ENCODE assay signal across 10 cellular contexts in the genomic region with DNA sequence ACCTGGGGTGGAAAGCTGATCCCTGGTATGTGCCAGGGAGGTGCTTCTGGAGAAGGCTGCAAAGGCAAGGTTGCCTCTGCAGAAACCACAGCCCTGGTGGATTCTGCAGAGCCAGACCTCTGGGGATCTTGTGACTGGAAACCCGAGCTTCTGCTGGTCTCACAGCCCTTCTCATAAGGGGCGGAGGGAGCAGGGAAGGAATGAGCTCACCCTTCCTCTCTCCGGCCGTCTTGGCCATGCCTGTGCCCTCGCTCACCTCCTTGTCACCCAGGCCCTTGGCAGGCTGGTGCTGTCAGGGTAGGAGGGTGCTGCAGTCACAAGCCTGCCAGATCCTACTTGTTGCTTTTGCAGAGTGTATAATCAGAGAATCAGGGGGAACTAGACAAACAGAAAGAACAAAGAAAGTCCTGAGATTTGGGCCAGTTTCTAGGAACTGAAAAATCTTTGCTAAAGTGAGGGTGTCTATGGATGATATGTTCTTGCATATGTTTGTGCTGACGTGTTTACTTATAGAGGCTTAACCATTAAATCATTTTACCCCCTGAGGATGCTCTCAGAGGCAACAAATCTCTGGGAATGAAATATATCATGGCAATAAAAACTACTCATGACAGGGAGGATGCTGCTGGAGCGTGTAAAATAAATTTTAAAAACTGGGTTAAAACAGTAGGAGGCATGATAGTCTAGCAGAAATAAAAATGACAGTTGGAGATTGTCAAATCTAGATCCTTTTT.
DNase-seq lines count a peak whose midpoint lies in the region; ATAC-seq, FAIRE-seq and TF ChIP-seq lines count a peak whose summit lies in the region.
"Had no signal": no experiment of that assay in that cellular context is flagged by ENCODE, and none has a peak within 500 bp of the region (broad histone marks: within the 10 kb centered on the region; RNA-seq: fewer than 3 reads in every experiment).

No MANE protein-coding gene starts in this region.

- intact Hi-C loops in uterus (cut with DNase I; ENCODE audit: low total_unique reads): no loop called here

- H3K27ac ChIP-seq in astrocyte (ENCODE audit: low read depth, low read length) (no peak overlapping the region), uterus (peak overlapping the region; percentile 71 to 77), small intestine (ENCODE audit: low read depth in 1 of 2, low read length in 1 of 2) (no peak overlapping the region)
- H3K27ac ChIP-seq: BLaER1 treated with 17β-estradiol and CSF1 and Interleukin-3, amounts not matched to agents 10 nM and 100 nM had no signal

- no peaks in the 10 kb centered on the region for H3K9me3 Mint-ChIP-seq in astrocyte (ENCODE audit: unreplicated experiment)

- H3K4me3 ChIP-seq in astrocyte (ENCODE audit: insufficient read depth, low read depth, low read length) (no peak overlapping the region), kidney epithelial cell (ENCODE audit: low read depth, low read length) (no peak overlapping the region), uterus (no peak overlapping the region), small intestine (ENCODE audit: low read depth in 1 of 2, low read length in 2 of 2) (no peak overlapping the region)
- H3K4me3 ChIP-seq: BLaER1 treated with 17β-estradiol and CSF1 and Interleukin-3, amounts not matched to agents 10 nM and 100 nM had no signal

- no peak for FAIRE-seq in astrocyte (lab: Jason Lieb, UNC)
- no peak for FAIRE-seq in small intestine (lab: Jason Lieb, UNC)

- H3K4me1 ChIP-seq in astrocyte (ENCODE audit: insufficient read depth, low read length) (peaks cover 8% of the 10 kb centered on the region), uterus (no peaks in the 10 kb centered on the region), small intestine (ENCODE audit: control insufficient read depth in 2 of 2, insufficient read depth in 1 of 2, low read depth in 1 of 2, low read length in 1 of 2) (no peaks in the 10 kb centered on the region)
- H3K4me1 ChIP-seq: BLaER1 treated with 17β-estradiol and CSF1 and Interleukin-3, amounts not matched to agents 10 nM and 100 nM had no signal

- H3K9me3 ChIP-seq in astrocyte (ENCODE audit: insufficient read depth, low read depth, low read length): no peaks in the 10 kb centered on the region
- no peaks in the 10 kb centered on the region for H3K9me3 ChIP-seq in uterus
- no peaks in the 10 kb centered on the region for H3K9me3 ChIP-seq in small intestine (ENCODE audit: control insufficient read depth, low read depth)
- H3K9me3 ChIP-seq: BLaER1 treated with 17β-estradiol and CSF1 and Interleukin-3, amounts not matched to agents 10 nM and 100 nM had no signal

- peaks cover 11% of the 10 kb centered on the region for H3K4me1 Mint-ChIP-seq in astrocyte (ENCODE audit: low read depth, unreplicated experiment)

- peak overlapping the region; percentile 48 for H3K27ac Mint-ChIP-seq in astrocyte (ENCODE audit: unreplicated experiment)

- ATAC-seq in GM19463 (IDR thresholded peaks at IDR 0.05; ENCODE audit: unreplicated experiment): no peak

- WGBS in small intestine, 3 donors: 61 to 77% (median 73%) methylated on average over 7 of the region's 7 CpGs

- peak; percentile 36 for DNase-seq in NCI-H2227 treated with DMSO at 0.1 percent for 48 hours (lab: John Stamatoyannopoulos, UW)
- no peak for DNase-seq in NCI-H2227 (lab: John Stamatoyannopoulos, UW; ENCODE audit: unreplicated experiment)
- DNase-seq in astrocyte (ENCODE audit: low read depth): peak; percentile 74
- peak; percentile 65 for DNase-seq in kidney epithelial cell (ENCODE audit: low read depth)
- peak; percentile 31 to 51 for DNase-seq in uterus
- DNase-seq in small intestine: no peak
- no peak for DNase-seq in stimulated activated CD4-positive, alpha-beta T cell treated with anti-CD3 and anti-CD28 coated beads, Interleukin-2, amount 100 ng/mL, for 48 hours
- DNase-seq: stimulated activated CD4-positive, alpha-beta T cell treated with anti-CD3 and anti-CD28 coated beads, Interleukin-15, amount 100 ng/mL, for 24 hours had no signal

- H2AFZ ChIP-seq in astrocyte (ENCODE audit: low read depth, low read length): peak overlapping the region; percentile 72

- H3K27me3 Mint-ChIP-seq in astrocyte (ENCODE audit: low read depth, unreplicated experiment): no peaks in the 10 kb centered on the region

- TF ChIP-seq CTCF in astrocyte (IDR thresholded peaks at IDR 0.05; ENCODE audit: insufficient read depth, low read depth, low read length) (no peak), kidney epithelial cell (IDR thresholded peaks at IDR 0.05; ENCODE audit: insufficient read depth, low read length, poor library complexity, severe bottlenecking) (no peak), uterus (IDR thresholded peaks at IDR 0.05) (peak in 1 of 4 experiments; percentile 12)

- H3K27me3 ChIP-seq in astrocyte (ENCODE audit: insufficient read depth, low read length) (no peaks in the 10 kb centered on the region), kidney epithelial cell (ENCODE audit: control insufficient read depth, insufficient read depth, low read length) (no peaks in the 10 kb centered on the region), uterus (no peaks in the 10 kb centered on the region), small intestine (ENCODE audit: control insufficient read depth in 2 of 2, insufficient read depth in 2 of 2, low read length in 2 of 2) (no peaks in the 10 kb centered on the region)
- H3K27me3 ChIP-seq: BLaER1 treated with 17β-estradiol and CSF1 and Interleukin-3, amounts not matched to agents 10 nM and 100 nM had no signal

- H3K36me3 ChIP-seq in astrocyte (ENCODE audit: insufficient read depth, low read length) (no peaks in the 10 kb centered on the region), kidney epithelial cell (ENCODE audit: control insufficient read depth, insufficient read depth, low read length) (no peaks in the 10 kb centered on the region), uterus (no peaks in the 10 kb centered on the region), small intestine (ENCODE audit: control insufficient read depth in 2 of 2, insufficient read depth in 2 of 2, low read length in 2 of 2) (no peaks in the 10 kb centered on the region)
- H3K36me3 ChIP-seq: BLaER1 treated with 17β-estradiol and CSF1 and Interleukin-3, amounts not matched to agents 10 nM and 100 nM had no signal

- H3K4me3 Mint-ChIP-seq in astrocyte (ENCODE audit: unreplicated experiment): no peak overlapping the region

- H3K36me3 Mint-ChIP-seq in astrocyte (ENCODE audit: low read depth, unreplicated experiment): no peaks in the 10 kb centered on the region

- peak overlapping the region; percentile 44 for H3K9ac ChIP-seq in astrocyte (ENCODE audit: low read length)
- H3K9ac ChIP-seq: BLaER1 treated with 17β-estradiol and CSF1 and Interleukin-3, amounts not matched to agents 10 nM and 100 nM had no signal

- peak overlapping the region; percentile 68 for H3K4me2 ChIP-seq in astrocyte (ENCODE audit: low read length)
- H3K4me2 ChIP-seq: BLaER1 treated with 17β-estradiol and CSF1 and Interleukin-3, amounts not matched to agents 10 nM and 100 nM had no signal

- no peak for TF ChIP-seq POLR2A in uterus (IDR thresholded peaks at IDR 0.05)

- H3K79me2 ChIP-seq in astrocyte (ENCODE audit: insufficient read depth, low read length): no peaks in the 10 kb centered on the region

- H4K20me1 ChIP-seq in astrocyte (ENCODE audit: insufficient read depth, low read length): no peaks in the 10 kb centered on the region
- H4K20me1 ChIP-seq: BLaER1 treated with 17β-estradiol and CSF1 and Interleukin-3, amounts not matched to agents 10 nM and 100 nM had no signal

Comparison
In these comparisons a context has a peak if more than half of its experiments do, and no peak if none do; other contexts are left out.
1. DNase-seq: peak in NCI-H2227 treated with DMSO at 0.1 percent for 48 hours (single experiment), astrocyte (single experiment), kidney epithelial cell (single experiment) and uterus (2 of 2); none in NCI-H2227 (single experiment), small intestine (single experiment) and stimulated activated CD4-positive, alpha-beta T cell treated with anti-CD3 and anti-CD28 coated beads, Interleukin-2, amount 100 ng/mL, for 48 hours (0 of 2).
2. H3K27ac ChIP-seq: peak in uterus (2 of 2); none in astrocyte (single experiment) and small intestine (0 of 2).